18 cellular contexts compared by ENCODE assay signal in genomic region chr19:13964776-13965175, GRCh38.
DNase-seq lines count a peak whose midpoint lies in the region; ATAC-seq and TF ChIP-seq lines count a peak whose summit lies in the region.
"Had no signal": no experiment of that assay in that cellular context is flagged by ENCODE, and none has a peak within 500 bp of the region (broad histone marks: within the 10 kb centered on the region; RNA-seq: fewer than 3 reads in every experiment).

No MANE protein-coding gene starts in this region.

- TF ChIP-seq CTCF in AG04449 (IDR thresholded peaks at IDR 0.05; ENCODE audit: insufficient read depth, low read length, missing control alignments) (no peak), RWPE1 (conservative IDR thresholded peaks at IDR 0.05; ENCODE audit: low read depth) (no peak)

- DNase-seq in AG04449 (ENCODE audit: low read depth, low spot score) (peak; percentile 9), EL (peak; percentile 77), RWPE1 (ENCODE audit: low spot score) (no peak), fibroblast of peridontal ligament (ENCODE audit: extremely low read depth) (peak; percentile 49), AG20443 (ENCODE audit: low spot score) (no peak), HUDEP-2 (lab: John Stamatoyannopoulos, UW; ENCODE audit: unreplicated experiment in 76 of 76) (no peak)
- DNase-seq: activated B cell treated with CpG ODN at 0.5 μM for 24 hours, activated gamma-delta T cell treated with Interleukin-2 at 50 U/mL for 16 hours, body of pancreas, cortex of kidney, left ventricle myocardium inferior, NCI-H187, NCI-H446 treated with DMSO at 0.1 percent for 48 hours, Right ventricle myocardium superior, testis had no signal

- ATAC-seq in GM21367 (IDR thresholded peaks at IDR 0.05; ENCODE audit: unreplicated experiment) (no peak), GM21526 (IDR thresholded peaks at IDR 0.05; ENCODE audit: low FRiP score, unreplicated experiment) (no peak)
- ATAC-seq: body of pancreas had no signal

- peak overlapping the region; percentile 34 for H3K27ac ChIP-seq in RWPE1
- H3K27ac ChIP-seq: body of pancreas, left ventricle myocardium inferior, testis had no signal

- no peak overlapping the region for H3K4me3 ChIP-seq in AG04449 (ENCODE audit: low read depth, low read length)
- H3K4me3 ChIP-seq: body of pancreas, left ventricle myocardium inferior, smooth muscle cell, testis had no signal

- CTCF ChIA-PET in AG04449 (lab: Yijun Ruan, JAX), result no interaction called here
- CTCF ChIA-PET in RWPE1 (lab: Yijun Ruan, JAX), result no interaction called here

- POLR2A ChIA-PET in AG04449 (lab: Yijun Ruan, JAX), result no interaction called here
- POLR2A ChIA-PET in RWPE1 (lab: Yijun Ruan, JAX; ENCODE audit: low non-redundant PET), result no interaction called here

Comparison
In these comparisons a context has a peak if more than half of its experiments do, and no peak if none do; other contexts are left out.
1. DNase-seq: peak in AG04449 (single experiment), EL (single experiment) and fibroblast of peridontal ligament (single experiment); none in RWPE1 (single experiment), AG20443 (single experiment) and HUDEP-2 (0 of 76).